ENCODE assay signal across 1 cellular context in genomic region chr19:6529351-6529750, GRCh38.
TF ChIP-seq lines count a peak whose summit lies in the region.

No MANE protein-coding gene starts in this region.

TF ChIP-seq in K562, 482 proteins besides CTCF, POLR2A, EP300 and RAD21 (continued from another document and continues in another):
- TF ChIP-seq ATF6 (CRISPR knock-in tag; IDR thresholded peaks at IDR 0.05) (no peak), CREB3L1 (IDR thresholded peaks at IDR 0.05; ENCODE audit: borderline replicate concordance, low read depth) (no peak), ZNF407 (IDR thresholded peaks at IDR 0.05; ENCODE audit: low read depth) (peak; percentile 60), NFIC (IDR thresholded peaks at IDR 0.05) (peak; percentile 4; the same call in 1 of the 2 replicates), PHTF2 (CRISPR knock-in tag; IDR thresholded peaks at IDR 0.05) (no peak), CBFA2T2 (conservative IDR thresholded peaks at IDR 0.05) (no peak), ZNF436 (CRISPR knock-in tag; IDR thresholded peaks at IDR 0.05) (no peak), MEIS2 (IDR thresholded peaks at IDR 0.05; ENCODE audit: partially characterized antibody) (no peak), ZBTB2 (IDR thresholded peaks at IDR 0.05) (peak; percentile 21; the same call in 1 of the 2 replicates), POLR3G (IDR thresholded peaks at IDR 0.05; ENCODE audit: extremely low read depth, insufficient read length, insufficient replicate concordance) (no peak), CBX2 (IDR thresholded peaks at IDR 0.05; ENCODE audit: insufficient read depth, low read length, poor library complexity, severe bottlenecking) (no peak), DNMT1 (IDR thresholded peaks at IDR 0.05) (0 out of 2 replicates have a peak, but pooled peaks have one; percentile 62), BCOR (IDR thresholded peaks at IDR 0.05) (peak; percentile 58), ELF4 (CRISPR knock-in tag; IDR thresholded peaks at IDR 0.05) (peak; percentile 35; the same call in 1 of the 2 replicates), EWSR1 (IDR thresholded peaks at IDR 0.05; ENCODE audit: borderline replicate concordance, low read depth, partially characterized antibody) (no peak), ZKSCAN8 (CRISPR knock-in tag; IDR thresholded peaks at IDR 0.05) (no peak), MAX (CRISPR knock-in tag; IDR thresholded peaks at IDR 0.05) (no peak), ZNF316 (IDR thresholded peaks at IDR 0.05) (no peak), RB1 (IDR thresholded peaks at IDR 0.05; ENCODE audit: low read depth) (no peak), ARHGAP35 (IDR thresholded peaks at IDR 0.05; ENCODE audit: partially characterized antibody) (peak; percentile 73), PHB2 (IDR thresholded peaks at IDR 0.05; ENCODE audit: low read depth) (0 out of 2 replicates have a peak, but pooled peaks have one; percentile 38), CC2D1A (IDR thresholded peaks at IDR 0.05) (peak; percentile 33), SMAD2 (IDR thresholded peaks at IDR 0.05; ENCODE audit: low read depth, low read length) (no peak), ELK1 (CRISPR knock-in tag; IDR thresholded peaks at IDR 0.05) (no peak), POLR2AphosphoS5 (IDR thresholded peaks at IDR 0.05; ENCODE audit: control insufficient read depth, insufficient read depth, low read depth, low read length) (no peak), CCNT2 (IDR thresholded peaks at IDR 0.05; ENCODE audit: borderline replicate concordance, extremely low read depth, insufficient read length, low read depth, low read length) (no peak), SAFB (IDR thresholded peaks at IDR 0.05; ENCODE audit: borderline replicate concordance, low read depth, low read length) (no peak), ZNF518B (CRISPR knock-in tag; IDR thresholded peaks at IDR 0.05) (no peak), CAMTA2 (CRISPR knock-in tag; conservative IDR thresholded peaks at IDR 0.05) (no peak), MECOM (CRISPR knock-in tag; IDR thresholded peaks at IDR 0.05) (no peak), SRSF9 (IDR thresholded peaks at IDR 0.05; ENCODE audit: borderline replicate concordance, low read depth, low read length) (no peak), DMBX1 (CRISPR knock-in tag; IDR thresholded peaks at IDR 0.05; ENCODE audit: borderline replicate concordance) (no peak), ZNF449 (CRISPR knock-in tag; IDR thresholded peaks at IDR 0.05) (no peak), ARNT (IDR thresholded peaks at IDR 0.05) (0 out of 4 replicates have a peak, but pooled peaks of 1 of the 2 experiments have one; percentile 19), NELFE (IDR thresholded peaks at IDR 0.05; ENCODE audit: insufficient read depth, insufficient read length) (no peak), MBD1 (CRISPR knock-in tag; IDR thresholded peaks at IDR 0.05) (no peak), ZBTB1 (CRISPR knock-in tag; IDR thresholded peaks at IDR 0.05; ENCODE audit: borderline replicate concordance, low read depth) (no peak), LARP7 (IDR thresholded peaks at IDR 0.05) (peak; percentile 83; the same call in 1 of the 2 replicates)
